20 cellular contexts compared by ENCODE assay signal in genomic region chr3:139293665-139294023, GRCh38.
"Had no signal": no experiment of that assay in that cellular context is flagged by ENCODE, and none has a peak within 500 bp of the region (broad histone marks: within the 10 kb centered on the region; RNA-seq: fewer than 3 reads in every experiment).

No MANE protein-coding gene starts in this region.

- H3K27ac ChIP-seq: brain microvascular endothelial cell had no signal

- DNase-seq: activated B cell treated with CpG ODN at 0.5 μM for 24 hours; activated CD4-positive, alpha-beta T cell treated with anti-CD3 and anti-CD28 coated beads for 1 hour; activated CD4-positive, alpha-beta T cell treated with anti-CD3 and anti-CD28 coated beads, Interleukin-2, amount 10 ng/mL, durations not matched to agents 24 days and 14 days; activated CD4-positive, alpha-beta T cell treated with anti-CD3 and anti-CD28 coated beads, Interleukin-2, amount 50 U/mL, for 48 hours; activated CD8-positive, alpha-beta memory T cell treated with anti-CD3 and anti-CD28 coated beads, Interleukin-2, amount 10 ng/mL, durations not matched to agents 7 days and 5 days; activated effector memory CD4-positive, alpha-beta T cell treated with anti-CD3 and anti-CD28 coated beads, Interleukin-2, amount 50 U/mL, for 16 hours; activated naive CD4-positive, alpha-beta T cell treated with anti-CD3 and anti-CD28 coated beads for 36 hours; activated T-cell treated with anti-CD3 and anti-CD28 coated beads, Interleukin-2, amount 50 U/mL, for 4 hours; brain microvascular endothelial cell; cerebellar nuclear complex; Karpas-422; MM.1S; NCI-H1105 treated with DMSO at 0.1 percent for 48 hours; NCI-H1436 treated with DMSO at 0.1 percent for 48 hours; NCI-H187; NCI-H2081; NCI-H524; SHP77 treated with DMSO at 0.1 percent for 48 hours; T-helper 17 cell; T-helper 9 cell had no signal

- ATAC-seq: activated CD8-positive, alpha-beta memory T cell treated with anti-CD3 and anti-CD28 coated beads, Interleukin-2, amount 10 ng/mL, durations not matched to agents 7 days and 5 days; activated T-cell treated with anti-CD3 and anti-CD28 coated beads, Interleukin-2, amount 50 U/mL, for 4 hours; T-helper 17 cell had no signal

- H3K27me3 ChIP-seq: brain microvascular endothelial cell had no signal

- H3K36me3 ChIP-seq: brain microvascular endothelial cell had no signal
